20 cellular contexts compared by ENCODE assay signal in the genomic region with DNA sequence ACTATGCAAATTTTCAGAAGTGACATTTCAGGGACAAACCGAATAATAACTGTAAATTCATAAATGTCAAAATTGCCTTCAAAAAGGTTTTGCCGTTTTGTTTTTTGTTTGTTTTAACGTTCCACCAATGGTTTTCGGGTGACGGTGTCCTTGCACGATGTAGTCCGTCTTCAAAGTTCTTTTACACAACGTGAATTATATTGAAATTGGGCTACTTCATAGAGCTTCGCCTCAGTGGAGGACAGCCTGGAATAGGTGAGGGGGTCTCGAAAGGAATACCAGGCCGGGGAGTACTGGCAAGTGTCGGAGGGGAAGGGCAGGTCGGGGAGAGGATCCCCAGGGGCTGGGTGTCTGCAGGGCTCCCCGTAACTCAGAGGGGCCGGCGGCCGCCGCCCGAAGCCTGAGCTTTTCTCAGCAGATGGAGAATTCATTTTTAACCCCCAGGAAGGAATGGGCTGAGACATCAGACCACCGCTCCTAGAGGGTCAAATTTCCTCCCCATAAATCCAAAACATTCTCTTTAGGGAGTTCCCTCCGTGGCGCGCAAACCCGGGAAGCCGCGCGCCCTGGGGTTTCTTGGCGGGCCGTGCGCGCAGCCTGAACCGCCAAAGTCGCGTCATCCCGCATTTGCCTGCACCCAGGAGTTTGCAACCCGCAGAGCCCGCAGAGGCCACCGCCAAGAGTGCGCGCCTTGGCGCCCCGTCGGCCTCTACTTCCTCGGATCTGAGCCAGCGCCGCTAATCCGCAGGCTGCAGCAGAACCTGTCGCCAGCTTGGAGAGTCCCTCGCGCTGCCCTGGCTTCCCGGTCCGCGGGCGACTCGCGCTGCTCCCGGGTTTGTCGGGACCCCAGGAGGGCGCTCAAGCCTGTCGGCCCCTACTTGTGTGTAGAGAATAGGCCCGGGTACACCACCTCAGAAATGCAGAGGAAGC. TPM values are rescaled to one million over a fixed set of nuclear protein-coding genes. Genes with fewer than 3 reads are reported as not detected.
A peak's percentile ranks its signal among the peaks of the same experiment; 100 is the strongest.
DNase-seq lines count a peak whose midpoint lies in the region; ATAC-seq, FAIRE-seq and TF ChIP-seq lines count a peak whose summit lies in the region.
"Had no signal": no experiment of that assay in that cellular context is flagged by ENCODE, and none has a peak within 500 bp of the region (broad histone marks: within the 10 kb centered on the region; RNA-seq: fewer than 3 reads in every experiment).

No MANE protein-coding gene starts in this region.

- no peaks in the 10 kb centered on the region for H3K36me3 Mint-ChIP-seq in astrocyte (ENCODE audit: low read depth, unreplicated experiment)

- no peaks in the 10 kb centered on the region for H4K20me1 ChIP-seq in astrocyte (ENCODE audit: insufficient read depth, low read length)
- no peaks in the 10 kb centered on the region for H4K20me1 ChIP-seq in HepG2 (ENCODE audit: insufficient read depth, low read length)

- H3K27me3 Mint-ChIP-seq in astrocyte (ENCODE audit: low read depth, unreplicated experiment), result peaks cover 92% of the 10 kb centered on the region

- H3K27me3 ChIP-seq in HUES6 (ENCODE audit: control insufficient read depth, insufficient read depth, low read length) (peaks cover 100% of the 10 kb centered on the region), astrocyte (ENCODE audit: insufficient read depth, low read length) (peaks cover 87% of the 10 kb centered on the region), HepG2 (ENCODE audit: control insufficient read depth in 1 of 2, insufficient read depth in 2 of 2, low read length in 2 of 2) (peaks cover 0 to 13% of the 10 kb centered on the region in 2 experiments; a peak in 2 of 5 replicates), sigmoid colon (peaks cover 13 to 68% (median 40%) of the 10 kb centered on the region in 3 donors), gastroesophageal sphincter (peaks cover 88% of the 10 kb centered on the region)

- H3K36me3 ChIP-seq in HUES6 (ENCODE audit: control insufficient read depth, insufficient read depth, low read length) (no peaks in the 10 kb centered on the region), astrocyte (ENCODE audit: insufficient read depth, low read length) (no peaks in the 10 kb centered on the region), HepG2 (replicated peaks in 1 of 2; ENCODE audit: control insufficient read depth in 1 of 2, insufficient read depth in 2 of 2, low read length in 2 of 2) (no peaks in the 10 kb centered on the region), sigmoid colon (no peaks in the 10 kb centered on the region), gastroesophageal sphincter (no peaks in the 10 kb centered on the region)
- H3K36me3 ChIP-seq: BLaER1 treated with 17β-estradiol and CSF1 and Interleukin-3, amounts not matched to agents 10 nM and 100 nM had no signal

- TF ChIP-seq RAD21 in HepG2 (CRISPR knock-in tag; IDR thresholded peaks at IDR 0.05), result no peak

- H3K4me3 ChIP-seq in HUES6 (ENCODE audit: low read depth, low read length), result peak overlapping the region; percentile 42
- no peak overlapping the region for H3K4me3 ChIP-seq in astrocyte (ENCODE audit: insufficient read depth, low read depth, low read length)
- no peak overlapping the region for H3K4me3 ChIP-seq in HepG2 (replicated peaks in 1 of 3; ENCODE audit: insufficient read depth in 1 of 3, low read depth in 2 of 3, low read length in 3 of 3)
- H3K4me3 ChIP-seq in sigmoid colon, result no peak overlapping the region
- H3K4me3 ChIP-seq in gastroesophageal sphincter, result no peak overlapping the region
- H3K4me3 ChIP-seq: BLaER1 treated with 17β-estradiol and CSF1 and Interleukin-3, amounts not matched to agents 10 nM and 100 nM; SK-N-MC had no signal

- WGBS in HepG2 (ENCODE audit: low lambda C conversion rate), result 57% methylated on average over 39 of the region's 61 CpGs
- WGBS in sigmoid colon, 2 donors, result 11 to 15% methylated on average over 61 of the region's 61 CpGs
- WGBS in gastroesophageal sphincter (ENCODE audit: low coverage in 1 of 2), 2 donors, result 10 to 13% methylated on average over 8 to 9 of the region's 61 CpGs

- TF ChIP-seq EP300 in HepG2 (IDR thresholded peaks at IDR 0.05; ENCODE audit: low read depth in 2 of 2, low read length in 2 of 2), result no peak
- TF ChIP-seq EP300 in HepG2 (CRISPR knock-in tag; IDR thresholded peaks at IDR 0.05; ENCODE audit: borderline replicate concordance), result no peak
- TF ChIP-seq EP300 in sigmoid colon (IDR thresholded peaks at IDR 0.05), result no peak
- TF ChIP-seq EP300 in gastroesophageal sphincter (IDR thresholded peaks at IDR 0.05), result no peak

- H3K4me1 ChIP-seq in HUES6 (ENCODE audit: control insufficient read depth, insufficient read depth, low read length) (peaks cover 10% of the 10 kb centered on the region), astrocyte (ENCODE audit: insufficient read depth, low read length) (no peaks in the 10 kb centered on the region), HepG2 (ENCODE audit: insufficient read depth, low read length) (no peaks in the 10 kb centered on the region), sigmoid colon (peaks cover 0 to 11% (median 2%) of the 10 kb centered on the region in 4 donors), gastroesophageal sphincter (peaks cover 0 to 13% (median 0%) of the 10 kb centered on the region in 3 donors)

- H3K79me2 ChIP-seq in astrocyte (ENCODE audit: insufficient read depth, low read length) (no peaks in the 10 kb centered on the region), HepG2 (ENCODE audit: insufficient read depth, low read length) (no peaks in the 10 kb centered on the region)

- in situ Hi-C loops in HepG2 (cut with HindIII; ENCODE audit: extremely low pct_ligation_motif_present, low pct_unique_long_range_greater_than_20kb), result no loop called here

- no peaks in the 10 kb centered on the region for H3K9me3 ChIP-seq in HUES6 (ENCODE audit: control insufficient read depth, insufficient read depth, low read depth, low read length)
- H3K9me3 ChIP-seq in astrocyte (ENCODE audit: insufficient read depth, low read depth, low read length), result peaks cover 2% of the 10 kb centered on the region
- H3K9me3 ChIP-seq in HepG2 (ENCODE audit: low read length), result no peaks in the 10 kb centered on the region
- no peaks in the 10 kb centered on the region for H3K9me3 ChIP-seq in sigmoid colon
- H3K9me3 ChIP-seq in gastroesophageal sphincter, result no peaks in the 10 kb centered on the region

- H2AFZ ChIP-seq in astrocyte (ENCODE audit: low read depth, low read length), result no peak overlapping the region
- H2AFZ ChIP-seq in HepG2 (ENCODE audit: low read length), result no peak overlapping the region

- intact Hi-C loops in HepG2 (cut with micrococcal nuclease; ENCODE audit: unreplicated experiment) (no loop called here), sigmoid colon (cut with DNase I) (no loop called here)

- CTCF ChIA-PET in HepG2 (lab: Yijun Ruan, JAX; ENCODE audit: low intra/inter-chr PET ratio, low total read pairs), result no interaction called here

- H3K27ac ChIP-seq in HUES6 (ENCODE audit: low read depth, low read length) (no peak overlapping the region), astrocyte (ENCODE audit: low read depth, low read length) (no peak overlapping the region), HepG2 (ENCODE audit: extremely low read length, insufficient read depth, low read length) (no peak overlapping the region), sigmoid colon (no peak overlapping the region), gastroesophageal sphincter (no peak overlapping the region)
- H3K27ac ChIP-seq: BLaER1 treated with 17β-estradiol and CSF1 and Interleukin-3, amounts not matched to agents 10 nM and 100 nM; epithelial cell of prostate; KMS-11; SK-N-MC had no signal

- no peak for DNase-seq in astrocyte (ENCODE audit: low read depth)
- DNase-seq in HepG2 (ENCODE audit: low spot score), result no peak
- DNase-seq in sigmoid colon, result peak; percentile 54
- no peak for DNase-seq in SIG-M5 treated with dmso at 0.1 percent for 504 hours (lab: John Stamatoyannopoulos, UW; ENCODE audit: unreplicated experiment)
- DNase-seq: activated CD4-positive, alpha-beta T cell treated with anti-CD3 and anti-CD28 coated beads, Interleukin-2, amount 50 U/mL, for 48 hours; activated naive CD8-positive, alpha-beta T cell treated with anti-CD3 and anti-CD28 coated beads, Interleukin-2, amount 50 U/mL, for 24 hours; DMS53; kidney glomerular epithelial cell; NCI-H1105 treated with DMSO at 0.1 percent for 48 hours had no signal

- H3K4me1 Mint-ChIP-seq in astrocyte (ENCODE audit: low read depth, unreplicated experiment), result no peaks in the 10 kb centered on the region

- no peak overlapping the region for H3K9ac ChIP-seq in HUES6 (ENCODE audit: low read length)
- no peak overlapping the region for H3K9ac ChIP-seq in astrocyte (ENCODE audit: low read length)
- no peak overlapping the region for H3K9ac ChIP-seq in HepG2 (ENCODE audit: insufficient read depth, low read depth, low read length)
- H3K9ac ChIP-seq: BLaER1 treated with 17β-estradiol and CSF1 and Interleukin-3, amounts not matched to agents 10 nM and 100 nM; KMS-11 had no signal

- POLR2A ChIA-PET in HepG2 (lab: Yijun Ruan, JAX), result no interaction called here

- FAIRE-seq in astrocyte (lab: Jason Lieb, UNC), result no peak
- no peak for FAIRE-seq in HepG2 (lab: Jason Lieb, UNC)
- FAIRE-seq: TTC549 had no signal

- TF ChIP-seq CTCF in astrocyte (IDR thresholded peaks at IDR 0.05; ENCODE audit: insufficient read depth, low read depth, low read length), result no peak
- TF ChIP-seq CTCF in HepG2 (CRISPR knock-in tag; IDR thresholded peaks at IDR 0.05), result no peak
- TF ChIP-seq CTCF in sigmoid colon (IDR thresholded peaks at IDR 0.05), result no peak
- TF ChIP-seq CTCF in gastroesophageal sphincter (IDR thresholded peaks at IDR 0.05), result no peak

- H3K9me3 Mint-ChIP-seq in astrocyte (ENCODE audit: unreplicated experiment), result peaks cover 2% of the 10 kb centered on the region
- H3K9me3 Mint-ChIP-seq: activated naive CD8-positive, alpha-beta T cell treated with anti-CD3 and anti-CD28 coated beads, Interleukin-2, amount 50 U/mL, for 24 hours had no signal

- BruUV-seq in HepG2 (replicated peaks; lab: Mats Ljungman, UMichigan), result no TSS peak

- no peak overlapping the region for H3K27ac Mint-ChIP-seq in astrocyte (ENCODE audit: unreplicated experiment)
- H3K27ac Mint-ChIP-seq: activated naive CD8-positive, alpha-beta T cell treated with anti-CD3 and anti-CD28 coated beads, Interleukin-2, amount 50 U/mL, for 24 hours had no signal

- no peak for ATAC-seq in HepG2
- no peak for ATAC-seq in HG03460 (IDR thresholded peaks at IDR 0.05; ENCODE audit: unreplicated experiment)
- ATAC-seq in gastroesophageal sphincter, result no peak
- ATAC-seq: activated naive CD8-positive, alpha-beta T cell treated with anti-CD3 and anti-CD28 coated beads, Interleukin-2, amount 50 U/mL, for 24 hours had no signal

- H3K4me2 ChIP-seq in astrocyte (ENCODE audit: low read length) (no peak overlapping the region), HepG2 (ENCODE audit: low read depth, low read length) (no peak overlapping the region)
- H3K4me2 ChIP-seq: BLaER1 treated with 17β-estradiol and CSF1 and Interleukin-3, amounts not matched to agents 10 nM and 100 nM; KMS-11 had no signal

- TF ChIP-seq POLR2A in HepG2 (IDR thresholded peaks at IDR 0.05; ENCODE audit: insufficient read depth in 1 of 2, low read depth in 2 of 2, low read length in 2 of 2), result no peak
- no peak for TF ChIP-seq POLR2A in sigmoid colon (IDR thresholded peaks at IDR 0.05)
- TF ChIP-seq POLR2A in gastroesophageal sphincter (IDR thresholded peaks at IDR 0.05), result no peak

- peak overlapping the region; percentile 45 for H3K4me3 Mint-ChIP-seq in astrocyte (ENCODE audit: unreplicated experiment)
- H3K4me3 Mint-ChIP-seq: activated naive CD8-positive, alpha-beta T cell treated with anti-CD3 and anti-CD28 coated beads, Interleukin-2, amount 50 U/mL, for 24 hours had no signal

RNA-seq across cellular contexts. Expression of gene EVX1, which starts 17.3 kb away (rescaled TPM):
- total RNA-seq in astrocyte (not detected in 2 replicates), HepG2 (2016; rRNA removed; fragmentation: Illumina TruSeq; extraction: Trizol) (not detected in 2 replicates), sigmoid colon (not detected), gastroesophageal sphincter (not detected)
- total RNA-seq in HepG2 (2016; cell fraction: cytosol; rRNA removed; fragmentation: Illumina TruSeq; extraction: Trizol; ENCODE audit: low read depth), result not detected in 2 replicates
- total RNA-seq in HepG2 (2016; cell fraction: insoluble cytoplasmic fraction; rRNA removed; fragmentation: Illumina TruSeq; extraction: Trizol), result not detected in 2 replicates
- total RNA-seq in HepG2 (2016; cell fraction: membrane; rRNA removed; fragmentation: Illumina TruSeq; extraction: Trizol), result not detected in 2 replicates
- not detected in 2 replicates for total RNA-seq in HepG2 (2016; cell fraction: nucleus; rRNA removed; fragmentation: Illumina TruSeq; extraction: Trizol)
- polyA plus RNA-seq in HepG2 (2011; rRNA removed) (not detected in 2 replicates), sigmoid colon (1 to 10 TPM in 2 of 3 donors, under 1 TPM in 1; 0.32 to 1.4 (median 1.2) TPM)
- not detected in 2 replicates for polyA plus RNA-seq in HepG2 (2011; cell fraction: cytosol; rRNA removed)
- polyA plus RNA-seq in HepG2 (2011; cell fraction: nucleus; rRNA removed), result not detected in 2 replicates
- not detected in 2 replicates for polyA plus RNA-seq in HepG2 (2012)
- not detected in 2 replicates for polyA plus RNA-seq in HepG2 (2016; cell fraction: cytosol; fragmentation: Illumina TruSeq; extraction: Trizol; ENCODE audit: low read depth)
- polyA plus RNA-seq in HepG2 (2016; cell fraction: insoluble cytoplasmic fraction; fragmentation: Illumina TruSeq; extraction: Trizol; ENCODE audit: low read depth), result not detected in 2 replicates
- not detected in 2 replicates for polyA plus RNA-seq in HepG2 (2016; cell fraction: membrane; fragmentation: Illumina TruSeq; extraction: Trizol; ENCODE audit: low read depth)
- polyA plus RNA-seq in HepG2 (2016; cell fraction: nucleus; fragmentation: Illumina TruSeq; extraction: Trizol; ENCODE audit: insufficient read depth, low read depth), result not detected in 2 replicates
- polyA minus RNA-seq in HepG2 (2011; rRNA and poly(A)+ RNA removed; ENCODE audit: low replicate concordance), result not detected in 2 replicates
- not detected in 2 replicates for polyA minus RNA-seq in HepG2 (2011; cell fraction: cytosol; rRNA and poly(A)+ RNA removed)
- not detected in 2 replicates for polyA minus RNA-seq in HepG2 (2011; cell fraction: nucleus; rRNA and poly(A)+ RNA removed)
- total RNA-seq: chondrocyte, mucosa of gallbladder, subcutaneous adipose tissue had no signal

RNA-seq across cellular contexts. Expression of gene HOXA13, which starts 25.4 kb away (rescaled TPM):
- not detected in 2 replicates for total RNA-seq in astrocyte
- total RNA-seq in HepG2 (2016; rRNA removed; fragmentation: Illumina TruSeq; extraction: Trizol), result 0.04 TPM in 2 replicates
- total RNA-seq in HepG2 (2016; cell fraction: cytosol; rRNA removed; fragmentation: Illumina TruSeq; extraction: Trizol; ENCODE audit: low read depth), result not detected in 2 replicates
- 0.02 TPM in 1 of 2 replicates, not detected in the other for total RNA-seq in HepG2 (2016; cell fraction: insoluble cytoplasmic fraction; rRNA removed; fragmentation: Illumina TruSeq; extraction: Trizol)
- 0.03 TPM in 1 of 2 replicates, not detected in the other for total RNA-seq in HepG2 (2016; cell fraction: membrane; rRNA removed; fragmentation: Illumina TruSeq; extraction: Trizol)
- not detected in 2 replicates for total RNA-seq in HepG2 (2016; cell fraction: nucleus; rRNA removed; fragmentation: Illumina TruSeq; extraction: Trizol)
- polyA plus RNA-seq in HepG2 (2011; rRNA removed), result 0.01 TPM in 1 of 2 replicates, not detected in the other
- polyA plus RNA-seq in HepG2 (2011; cell fraction: cytosol; rRNA removed), result not detected in 2 replicates
- not detected in 2 replicates for polyA plus RNA-seq in HepG2 (2011; cell fraction: nucleus; rRNA removed)
- not detected in 2 replicates for polyA plus RNA-seq in HepG2 (2012)
- polyA plus RNA-seq in HepG2 (2016; cell fraction: cytosol; fragmentation: Illumina TruSeq; extraction: Trizol; ENCODE audit: low read depth), result not detected in 2 replicates
- not detected in 2 replicates for polyA plus RNA-seq in HepG2 (2016; cell fraction: insoluble cytoplasmic fraction; fragmentation: Illumina TruSeq; extraction: Trizol; ENCODE audit: low read depth)
- polyA plus RNA-seq in HepG2 (2016; cell fraction: membrane; fragmentation: Illumina TruSeq; extraction: Trizol; ENCODE audit: low read depth), result not detected in 2 replicates
- 0.11 TPM in 1 of 2 replicates, not detected in the other for polyA plus RNA-seq in HepG2 (2016; cell fraction: nucleus; fragmentation: Illumina TruSeq; extraction: Trizol; ENCODE audit: insufficient read depth, low read depth)
- 0.26 TPM in 1 of 2 replicates, not detected in the other for polyA minus RNA-seq in HepG2 (2011; rRNA and poly(A)+ RNA removed; ENCODE audit: low replicate concordance)
- not detected in 2 replicates for polyA minus RNA-seq in HepG2 (2011; cell fraction: cytosol; rRNA and poly(A)+ RNA removed)
- polyA minus RNA-seq in HepG2 (2011; cell fraction: nucleus; rRNA and poly(A)+ RNA removed), result 0.26 TPM in 1 of 2 replicates, not detected in the other
- 10 to 100 TPM in 3 of 4 donors, 1 to 10 TPM in 1; 9.4 to 35.3 (median 21.8) TPM for total RNA-seq in sigmoid colon
- polyA plus RNA-seq in sigmoid colon, result 10 to 100 TPM; 10.7 to 21.6 (median 17.1) TPM
- total RNA-seq in gastroesophageal sphincter, result under 1 TPM in 1 of 4 donors, not detected in 3; 0.12 TPM
- total RNA-seq: chondrocyte had no signal

RNA-seq across cellular contexts. Expression of gene HOXA11, which starts 40.2 kb away (rescaled TPM):
- total RNA-seq in astrocyte (not detected in 2 replicates), HepG2 (2016; rRNA removed; fragmentation: Illumina TruSeq; extraction: Trizol) (not detected in 2 replicates), sigmoid colon (10 to 100 TPM; 18.7 to 25.0 (median 22.1) TPM), gastroesophageal sphincter (under 1 TPM in 1 of 4 donors, not detected in 3; 0.12 TPM)
- not detected in 2 replicates for total RNA-seq in HepG2 (2016; cell fraction: cytosol; rRNA removed; fragmentation: Illumina TruSeq; extraction: Trizol; ENCODE audit: low read depth)
- total RNA-seq in HepG2 (2016; cell fraction: insoluble cytoplasmic fraction; rRNA removed; fragmentation: Illumina TruSeq; extraction: Trizol), result not detected in 2 replicates
- not detected in 2 replicates for total RNA-seq in HepG2 (2016; cell fraction: membrane; rRNA removed; fragmentation: Illumina TruSeq; extraction: Trizol)
- not detected in 2 replicates for total RNA-seq in HepG2 (2016; cell fraction: nucleus; rRNA removed; fragmentation: Illumina TruSeq; extraction: Trizol)
- polyA plus RNA-seq in HepG2 (2011; rRNA removed) (0.04 TPM in 1 of 2 replicates, not detected in the other), sigmoid colon (1 to 10 TPM; 3.0 to 6.0 (median 4.8) TPM)
- polyA plus RNA-seq in HepG2 (2011; cell fraction: cytosol; rRNA removed), result not detected in 2 replicates
- not detected in 2 replicates for polyA plus RNA-seq in HepG2 (2011; cell fraction: nucleus; rRNA removed)
- polyA plus RNA-seq in HepG2 (2012), result not detected in 2 replicates
- polyA plus RNA-seq in HepG2 (2016; cell fraction: cytosol; fragmentation: Illumina TruSeq; extraction: Trizol; ENCODE audit: low read depth), result not detected in 2 replicates
- polyA plus RNA-seq in HepG2 (2016; cell fraction: insoluble cytoplasmic fraction; fragmentation: Illumina TruSeq; extraction: Trizol; ENCODE audit: low read depth), result not detected in 2 replicates
- not detected in 2 replicates for polyA plus RNA-seq in HepG2 (2016; cell fraction: membrane; fragmentation: Illumina TruSeq; extraction: Trizol; ENCODE audit: low read depth)
- polyA plus RNA-seq in HepG2 (2016; cell fraction: nucleus; fragmentation: Illumina TruSeq; extraction: Trizol; ENCODE audit: insufficient read depth, low read depth), result not detected in 2 replicates
- 2.9 TPM in 1 of 2 replicates, not detected in the other for polyA minus RNA-seq in HepG2 (2011; rRNA and poly(A)+ RNA removed; ENCODE audit: low replicate concordance)
- polyA minus RNA-seq in HepG2 (2011; cell fraction: cytosol; rRNA and poly(A)+ RNA removed), result not detected in 2 replicates
- not detected in 2 replicates for polyA minus RNA-seq in HepG2 (2011; cell fraction: nucleus; rRNA and poly(A)+ RNA removed)
- total RNA-seq: chondrocyte, mucosa of gallbladder had no signal

RNA-seq across cellular contexts. Expression of gene HOXA10, which starts 51.1 kb away (rescaled TPM):
- total RNA-seq in astrocyte (not detected in 2 replicates), HepG2 (2016; rRNA removed; fragmentation: Illumina TruSeq; extraction: Trizol) (not detected in 2 replicates), sigmoid colon (10 to 100 TPM; 55.1 to 64.0 (median 59.5) TPM), gastroesophageal sphincter (under 1 TPM in 1 of 4 donors, not detected in 3; 0.67 TPM)
- total RNA-seq in HepG2 (2016; cell fraction: cytosol; rRNA removed; fragmentation: Illumina TruSeq; extraction: Trizol; ENCODE audit: low read depth), result not detected in 2 replicates
- total RNA-seq in HepG2 (2016; cell fraction: insoluble cytoplasmic fraction; rRNA removed; fragmentation: Illumina TruSeq; extraction: Trizol), result not detected in 2 replicates
- not detected in 2 replicates for total RNA-seq in HepG2 (2016; cell fraction: membrane; rRNA removed; fragmentation: Illumina TruSeq; extraction: Trizol)
- total RNA-seq in HepG2 (2016; cell fraction: nucleus; rRNA removed; fragmentation: Illumina TruSeq; extraction: Trizol), result not detected in 2 replicates
- polyA plus RNA-seq in HepG2 (2011; rRNA removed) (0.03 TPM in 1 of 2 replicates, not detected in the other), sigmoid colon (10 to 100 TPM; 22.2 to 25.0 (median 22.8) TPM)
- not detected in 2 replicates for polyA plus RNA-seq in HepG2 (2011; cell fraction: cytosol; rRNA removed)
- polyA plus RNA-seq in HepG2 (2011; cell fraction: nucleus; rRNA removed), result not detected in 2 replicates
- polyA plus RNA-seq in HepG2 (2012), result not detected in 2 replicates
- polyA plus RNA-seq in HepG2 (2016; cell fraction: cytosol; fragmentation: Illumina TruSeq; extraction: Trizol; ENCODE audit: low read depth), result not detected in 2 replicates
- not detected in 2 replicates for polyA plus RNA-seq in HepG2 (2016; cell fraction: insoluble cytoplasmic fraction; fragmentation: Illumina TruSeq; extraction: Trizol; ENCODE audit: low read depth)
- polyA plus RNA-seq in HepG2 (2016; cell fraction: membrane; fragmentation: Illumina TruSeq; extraction: Trizol; ENCODE audit: low read depth), result 0.12 TPM in 1 of 2 replicates, not detected in the other
- polyA plus RNA-seq in HepG2 (2016; cell fraction: nucleus; fragmentation: Illumina TruSeq; extraction: Trizol; ENCODE audit: insufficient read depth, low read depth), result not detected in 2 replicates
- 11.6 TPM in 1 of 2 replicates, not detected in the other for polyA minus RNA-seq in HepG2 (2011; rRNA and poly(A)+ RNA removed; ENCODE audit: low replicate concordance)
- not detected in 2 replicates for polyA minus RNA-seq in HepG2 (2011; cell fraction: cytosol; rRNA and poly(A)+ RNA removed)
- not detected in 2 replicates for polyA minus RNA-seq in HepG2 (2011; cell fraction: nucleus; rRNA and poly(A)+ RNA removed)

RNA-seq across cellular contexts. Expression of gene HOXA9, which starts 59.9 kb away (rescaled TPM):
- total RNA-seq in astrocyte, result not detected in 2 replicates
- total RNA-seq in HepG2 (2016; rRNA removed; fragmentation: Illumina TruSeq; extraction: Trizol), result not detected in 2 replicates
- not detected in 2 replicates for total RNA-seq in HepG2 (2016; cell fraction: cytosol; rRNA removed; fragmentation: Illumina TruSeq; extraction: Trizol; ENCODE audit: low read depth)
- total RNA-seq in HepG2 (2016; cell fraction: insoluble cytoplasmic fraction; rRNA removed; fragmentation: Illumina TruSeq; extraction: Trizol), result not detected in 2 replicates
- total RNA-seq in HepG2 (2016; cell fraction: membrane; rRNA removed; fragmentation: Illumina TruSeq; extraction: Trizol), result not detected in 2 replicates
- not detected in 2 replicates for total RNA-seq in HepG2 (2016; cell fraction: nucleus; rRNA removed; fragmentation: Illumina TruSeq; extraction: Trizol)
- polyA plus RNA-seq in HepG2 (2011; rRNA removed), result not detected in 2 replicates
- not detected in 2 replicates for polyA plus RNA-seq in HepG2 (2011; cell fraction: cytosol; rRNA removed)
- not detected in 2 replicates for polyA plus RNA-seq in HepG2 (2011; cell fraction: nucleus; rRNA removed)
- polyA plus RNA-seq in HepG2 (2012), result not detected in 2 replicates
- polyA plus RNA-seq in HepG2 (2016; cell fraction: cytosol; fragmentation: Illumina TruSeq; extraction: Trizol; ENCODE audit: low read depth), result not detected in 2 replicates
- not detected in 2 replicates for polyA plus RNA-seq in HepG2 (2016; cell fraction: insoluble cytoplasmic fraction; fragmentation: Illumina TruSeq; extraction: Trizol; ENCODE audit: low read depth)
- not detected in 2 replicates for polyA plus RNA-seq in HepG2 (2016; cell fraction: membrane; fragmentation: Illumina TruSeq; extraction: Trizol; ENCODE audit: low read depth)
- not detected in 2 replicates for polyA plus RNA-seq in HepG2 (2016; cell fraction: nucleus; fragmentation: Illumina TruSeq; extraction: Trizol; ENCODE audit: insufficient read depth, low read depth)
- 0.51 TPM in 1 of 2 replicates, not detected in the other for polyA minus RNA-seq in HepG2 (2011; rRNA and poly(A)+ RNA removed; ENCODE audit: low replicate concordance)
- not detected in 2 replicates for polyA minus RNA-seq in HepG2 (2011; cell fraction: cytosol; rRNA and poly(A)+ RNA removed)
- polyA minus RNA-seq in HepG2 (2011; cell fraction: nucleus; rRNA and poly(A)+ RNA removed), result not detected in 2 replicates
- 10 to 100 TPM; 13.0 to 35.7 (median 18.2) TPM for total RNA-seq in sigmoid colon
- 10 to 100 TPM; 21.4 to 22.4 (median 21.6) TPM for polyA plus RNA-seq in sigmoid colon
- under 1 TPM in 2 of 4 donors, not detected in 2; 0.54 to 0.89 TPM for total RNA-seq in gastroesophageal sphincter
- total RNA-seq: chondrocyte had no signal

Comparison
In these comparisons a context has a peak if more than half of its experiments do, and no peak if none do; other contexts are left out.
1. RNA of gene HOXA13, which starts 25.4 kb away (total RNA-seq): 9.4 to 35.3 TPM in sigmoid colon; 0.02 to 0.04 TPM in HepG2, not detected in astrocyte and 0.12 TPM in gastroesophageal sphincter; every median in the first group is over 4 times any median in the second.
2. RNA of gene HOXA11, which starts 40.2 kb away (total RNA-seq): 18.7 to 25.0 TPM in sigmoid colon; not detected in astrocyte, not detected in HepG2 and 0.12 TPM in gastroesophageal sphincter; every median in the first group is over 10 times any median in the second.